22 cellular contexts compared by ENCODE assay signal in the genomic region with DNA sequence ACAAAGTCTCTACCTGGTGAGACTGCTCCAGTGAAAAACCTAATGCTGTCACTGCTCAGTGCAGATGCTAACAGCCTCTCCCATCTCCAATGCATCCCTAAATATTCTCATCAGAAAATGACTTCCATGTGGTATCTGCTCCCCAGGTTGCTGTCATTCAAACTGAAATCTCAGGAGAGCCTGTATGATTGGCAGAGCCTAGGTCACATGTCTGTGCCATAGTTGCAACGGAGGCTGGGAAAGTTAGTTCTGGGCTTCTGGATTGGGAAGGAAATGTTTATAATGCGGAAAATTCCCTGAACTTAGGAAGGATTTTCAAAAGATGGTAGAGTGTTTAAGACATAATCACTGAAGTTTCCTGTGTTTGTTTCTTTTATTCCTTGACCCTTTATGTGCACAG.
A peak's percentile ranks its signal among the peaks of the same experiment; 100 is the strongest.
DNase-seq lines count a peak whose midpoint lies in the region; ATAC-seq, FAIRE-seq and TF ChIP-seq lines count a peak whose summit lies in the region.
"Had no signal": no experiment of that assay in that cellular context is flagged by ENCODE, and none has a peak within 500 bp of the region (broad histone marks: within the 10 kb centered on the region; RNA-seq: fewer than 3 reads in every experiment).

No MANE protein-coding gene starts in this region.

- H3K4ac ChIP-seq in H1 (replicated peaks; ENCODE audit: insufficient read length, low read depth, low read length), result no peak overlapping the region

- ATAC-seq in WTC11 (no peak), HepG2 (no peak)
- ATAC-seq: CD8-positive, alpha-beta T cell had no signal

- BruUV-seq in A673 (replicated peaks; lab: Mats Ljungman, UMichigan), result no TSS peak
- BruUV-seq in HepG2 (replicated peaks; lab: Mats Ljungman, UMichigan), result no TSS peak

- H3K27me3 Mint-ChIP-seq in WTC11 (ENCODE audit: low read depth), result no peaks in the 10 kb centered on the region

- no peak overlapping the region for H2BK5ac ChIP-seq in H1 (ENCODE audit: low read depth, low read length)

- H3K14ac ChIP-seq in H1 (ENCODE audit: insufficient read length), result no peak overlapping the region

- H3K4me1 Mint-ChIP-seq in WTC11, result no peaks in the 10 kb centered on the region
- H3K4me1 Mint-ChIP-seq: B cell had no signal

- H3K27me3 ChIP-seq in A673 (replicated peaks; ENCODE audit: insufficient read depth, low read depth, low read length, poor library complexity) (no peaks in the 10 kb centered on the region), H1 (replicated peaks in 1 of 4; ENCODE audit: control insufficient read depth in 3 of 4, extremely low read depth in 1 of 4, insufficient read depth in 3 of 4, low read length in 3 of 4) (no peaks in the 10 kb centered on the region), HepG2 (ENCODE audit: control insufficient read depth in 1 of 2, insufficient read depth in 2 of 2, low read length in 2 of 2) (0 out of 5 replicates have a peak, but pooled peaks cover 0 to 6% of the 10 kb centered on the region in 2 experiments)
- H3K27me3 ChIP-seq: BLaER1 treated with 17β-estradiol and CSF1 and Interleukin-3, amounts not matched to agents 10 nM and 100 nM had no signal

- no peaks in the 10 kb centered on the region for H4K20me1 ChIP-seq in H1 (replicated peaks in 1 of 2; ENCODE audit: control insufficient read depth in 1 of 2, insufficient read depth in 2 of 2, low read length in 2 of 2)
- H4K20me1 ChIP-seq in HepG2 (ENCODE audit: insufficient read depth, low read length), result no peaks in the 10 kb centered on the region
- H4K20me1 ChIP-seq: BLaER1 treated with 17β-estradiol and CSF1 and Interleukin-3, amounts not matched to agents 10 nM and 100 nM had no signal

- H2BK20ac ChIP-seq in H1 (ENCODE audit: low read length), result no peak overlapping the region

- no peak overlapping the region for H3K23ac ChIP-seq in H1 (ENCODE audit: insufficient read length)

- H3K9ac ChIP-seq in H1 (replicated peaks in 1 of 4; ENCODE audit: extremely low read depth in 1 of 4, low read depth in 3 of 4, low read length in 3 of 4) (no peak overlapping the region), HepG2 (ENCODE audit: insufficient read depth, low read depth, low read length) (no peak overlapping the region)
- H3K9ac ChIP-seq: BLaER1 treated with 17β-estradiol and CSF1 and Interleukin-3, amounts not matched to agents 10 nM and 100 nM had no signal

- WGBS in H1 (ENCODE audit: extremely low coverage in 1 of 2, insufficient coverage in 1 of 2, insufficient read length in 1 of 2, insufficient replicate concordance in 2 of 2, low coverage in 1 of 2, low lambda C conversion rate in 2 of 2, missing lambda C conversion rate in 1 of 2), 2 experiments, result 94% methylated on average over 2 of the region's 2 CpGs; no CpG with 5 or more reads in 1 of the 2 experiments
- 22% methylated on average over 2 of the region's 2 CpGs for WGBS in HepG2 (ENCODE audit: low lambda C conversion rate)

- H3K23me2 ChIP-seq in H1 (ENCODE audit: low read depth, low read length), result no peaks in the 10 kb centered on the region

- intact Hi-C loops in A673 (cut with micrococcal nuclease; ENCODE audit: unreplicated experiment) (no loop called here), HepG2 (cut with micrococcal nuclease; ENCODE audit: unreplicated experiment) (no loop called here)

- H2AFZ ChIP-seq in H1 (ENCODE audit: low read length) (0 out of 2 replicates have a peak overlapping the region, but pooled peaks have one; percentile 56), HepG2 (ENCODE audit: low read length) (no peak overlapping the region)

- in situ Hi-C loops in HepG2 (cut with HindIII; ENCODE audit: extremely low pct_ligation_motif_present, low pct_unique_long_range_greater_than_20kb), result no loop called here

- no peaks in the 10 kb centered on the region for H3K9me3 Mint-ChIP-seq in WTC11
- H3K9me3 Mint-ChIP-seq: CD4-positive, alpha-beta T cell; CD8-positive, alpha-beta T cell had no signal

- no peak overlapping the region for H3K27ac Mint-ChIP-seq in WTC11
- H3K27ac Mint-ChIP-seq: B cell; CD4-positive, alpha-beta T cell; CD8-positive, alpha-beta T cell had no signal

- CTCF ChIA-PET in A673 (lab: Charles Lee), result no interaction called here
- CTCF ChIA-PET in WTC11 (lab: Charles Lee), result no interaction called here
- CTCF ChIA-PET in H1 (lab: Charles Lee; ENCODE audit: partially characterized antibody), result interaction anchor here (0.6 kb wide), 1 partner anchor 40 kb away, joined by 4 read pairs; no protein-coding TSS in a partner anchor
- CTCF ChIA-PET in HepG2 (lab: Yijun Ruan, JAX; ENCODE audit: low intra/inter-chr PET ratio, low total read pairs), result no interaction called here

- no peak overlapping the region for H2BK15ac ChIP-seq in H1 (ENCODE audit: low read length)

- H3K4me1 ChIP-seq in A673 (ENCODE audit: insufficient read depth, low read length, poor library complexity, severe bottlenecking) (peaks cover 17% of the 10 kb centered on the region), H1 (replicated peaks in 1 of 4; ENCODE audit: control insufficient read depth in 3 of 4, insufficient read depth in 4 of 4, low read length in 3 of 4) (no peaks in the 10 kb centered on the region), HepG2 (ENCODE audit: insufficient read depth, low read length) (no peaks in the 10 kb centered on the region)
- H3K4me1 ChIP-seq: BLaER1 treated with 17β-estradiol and CSF1 and Interleukin-3, amounts not matched to agents 10 nM and 100 nM; Caco-2 had no signal

- POLR2A ChIA-PET in A673 (lab: Charles Lee; ENCODE audit: low non-redundant PET) (no interaction called here), WTC11 (lab: Charles Lee) (no interaction called here), H1 (lab: Charles Lee; ENCODE audit: partially characterized antibody) (no interaction called here), HepG2 (lab: Yijun Ruan, JAX) (no interaction called here)

- H3K4me3 ChIP-seq in A673 (ENCODE audit: low read depth, low read length, poor library complexity, severe bottlenecking) (no peak overlapping the region), H1 (ENCODE audit: extremely low read depth in 1 of 4, insufficient read depth in 2 of 4, low read depth in 3 of 4, low read length in 4 of 4) (no peak overlapping the region), HepG2 (replicated peaks in 1 of 3; ENCODE audit: insufficient read depth in 1 of 3, low read depth in 2 of 3, low read length in 3 of 3) (no peak overlapping the region)
- H3K4me3 ChIP-seq: BLaER1 treated with 17β-estradiol and CSF1 and Interleukin-3, amounts not matched to agents 10 nM and 100 nM had no signal

- no peak overlapping the region for H4K8ac ChIP-seq in H1 (ENCODE audit: extremely low read depth, insufficient read depth, low read length)

- H3K36me3 Mint-ChIP-seq in WTC11, result no peaks in the 10 kb centered on the region
- H3K36me3 Mint-ChIP-seq: CD8-positive, alpha-beta T cell had no signal

- H2BK120ac ChIP-seq in H1 (replicated peaks; ENCODE audit: low read depth, low read length), result no peak overlapping the region

- H3K79me2 ChIP-seq in H1 (ENCODE audit: control insufficient read depth in 1 of 2, insufficient read depth in 2 of 2, low read length in 2 of 2) (no peaks in the 10 kb centered on the region), HepG2 (ENCODE audit: insufficient read depth, low read length) (no peaks in the 10 kb centered on the region)

- TF ChIP-seq POLR2A in H1 (IDR thresholded peaks at IDR 0.05; ENCODE audit: control extremely low read depth in 1 of 2, low read depth in 2 of 2, low read length in 2 of 2) (no peak), HepG2 (IDR thresholded peaks at IDR 0.05; ENCODE audit: insufficient read depth in 1 of 2, low read depth in 2 of 2, low read length in 2 of 2) (no peak)

- no peak overlapping the region for H3K18ac ChIP-seq in H1 (ENCODE audit: extremely low read depth, low read length)

- no peak overlapping the region for H3K27ac ChIP-seq in A673 (ENCODE audit: low read depth, low read length, poor library complexity, severe bottlenecking)
- H3K27ac ChIP-seq in H1 (ENCODE audit: low read depth, low read length), result no peak overlapping the region
- H3K27ac ChIP-seq in HepG2 (ENCODE audit: extremely low read length, insufficient read depth, low read length), result no peak overlapping the region
- H3K27ac ChIP-seq: BLaER1 treated with 17β-estradiol and CSF1 and Interleukin-3, amounts not matched to agents 10 nM and 100 nM; C4-2B had no signal

- no peak overlapping the region for H4K5ac ChIP-seq in H1 (ENCODE audit: insufficient read length, low read depth, low read length)

- no peak for TF ChIP-seq EP300 in H1 (IDR thresholded peaks at IDR 0.05; ENCODE audit: borderline replicate concordance in 1 of 2, low read depth in 2 of 2, low read length in 2 of 2)
- no peak for TF ChIP-seq EP300 in HepG2 (IDR thresholded peaks at IDR 0.05; ENCODE audit: low read depth in 2 of 2, low read length in 2 of 2)
- TF ChIP-seq EP300 in HepG2 (CRISPR knock-in tag; IDR thresholded peaks at IDR 0.05; ENCODE audit: borderline replicate concordance), result no peak

- no peaks in the 10 kb centered on the region for H3K36me3 ChIP-seq in A673 (ENCODE audit: insufficient read depth, low read length, poor library complexity, severe bottlenecking)
- no peaks in the 10 kb centered on the region for H3K36me3 ChIP-seq in H1 (ENCODE audit: control insufficient read depth in 2 of 4, insufficient read depth in 4 of 4, low read length in 3 of 4)
- H3K36me3 ChIP-seq in HepG2 (replicated peaks in 1 of 2; ENCODE audit: control insufficient read depth in 1 of 2, insufficient read depth in 2 of 2, low read length in 2 of 2), result no peaks in the 10 kb centered on the region
- H3K36me3 ChIP-seq: BLaER1 treated with 17β-estradiol and CSF1 and Interleukin-3, amounts not matched to agents 10 nM and 100 nM had no signal

- no peak for FAIRE-seq in H1 (lab: Jason Lieb, UNC)
- no peak for FAIRE-seq in HepG2 (lab: Jason Lieb, UNC)
- FAIRE-seq: A204.1, D721Med, G401.6, GM12891, GM19239 had no signal

- H3K56ac ChIP-seq in H1 (replicated peaks; ENCODE audit: insufficient read length, low read depth, low read length), result no peak overlapping the region

- TF ChIP-seq RAD21 in H1 (IDR thresholded peaks at IDR 0.05 in 1 of 2, conservative IDR thresholded peaks at IDR 0.05 in 1 of 2; ENCODE audit: low read depth in 2 of 2, low read length in 2 of 2) (no peak), HepG2 (CRISPR knock-in tag; IDR thresholded peaks at IDR 0.05) (no peak)

- no peaks in the 10 kb centered on the region for H3K79me1 ChIP-seq in H1 (ENCODE audit: low read depth, low read length)

- no peaks in the 10 kb centered on the region for H3K9me3 ChIP-seq in A673 (ENCODE audit: low read depth, low read length, poor library complexity, severe bottlenecking)
- H3K9me3 ChIP-seq in H1 (ENCODE audit: insufficient read depth in 2 of 2, low read depth in 1 of 2, low read length in 1 of 2), result no peaks in the 10 kb centered on the region
- H3K9me3 ChIP-seq in HepG2 (ENCODE audit: low read length), result no peaks in the 10 kb centered on the region
- H3K9me3 ChIP-seq: BLaER1 treated with 17β-estradiol and CSF1 and Interleukin-3, amounts not matched to agents 10 nM and 100 nM; Caco-2 had no signal

- no peak overlapping the region for H2AK5ac ChIP-seq in H1 (ENCODE audit: low read depth, low read length)

- TF ChIP-seq CTCF in A673 (conservative IDR thresholded peaks at IDR 0.05; ENCODE audit: low read depth, low read length) (no peak), WTC11 (IDR thresholded peaks at IDR 0.05) (no peak), H1 (IDR thresholded peaks at IDR 0.05; ENCODE audit: control extremely low read depth in 1 of 3, insufficient read depth in 1 of 3, low read depth in 1 of 3, low read length in 3 of 3) (no peak), HepG2 (CRISPR knock-in tag; IDR thresholded peaks at IDR 0.05) (no peak)

- no peak overlapping the region for H3K4me2 ChIP-seq in H1 (ENCODE audit: insufficient read depth in 1 of 2, low read depth in 2 of 2, low read length in 2 of 2)
- H3K4me2 ChIP-seq in HepG2 (ENCODE audit: low read depth, low read length), result no peak overlapping the region
- H3K4me2 ChIP-seq: BLaER1 treated with 17β-estradiol and CSF1 and Interleukin-3, amounts not matched to agents 10 nM and 100 nM had no signal

- DNase-seq in A673 (ENCODE audit: low spot score) (peak; percentile 24), WTC11 (ENCODE audit: low spot score) (no peak), H1 (ENCODE audit: low read depth in 1 of 2, low spot score in 2 of 2) (no peak), iPS-NIHi11 (ENCODE audit: low spot score) (no peak), HepG2 (ENCODE audit: low spot score) (no peak), dermis blood vessel endothelial cell (no peak)
- DNase-seq: 8988T; AML-193; Caco-2; Calu3; CD4-positive, alpha-beta T cell; CD8-positive, alpha-beta T cell; DMS79 treated with DMSO at 0.1 percent for 48 hours; GF-D8 had no signal

- no peak overlapping the region for H3K4me3 Mint-ChIP-seq in WTC11
- H3K4me3 Mint-ChIP-seq: B cell; CD4-positive, alpha-beta T cell; CD8-positive, alpha-beta T cell had no signal

- H4K91ac ChIP-seq in H1 (replicated peaks; ENCODE audit: insufficient read length, low read length), result no peak overlapping the region

- H2BK12ac ChIP-seq in H1 (ENCODE audit: low read depth, low read length), result no peak overlapping the region
